1 cellular context compared by ENCODE assay signal in the genomic region with DNA sequence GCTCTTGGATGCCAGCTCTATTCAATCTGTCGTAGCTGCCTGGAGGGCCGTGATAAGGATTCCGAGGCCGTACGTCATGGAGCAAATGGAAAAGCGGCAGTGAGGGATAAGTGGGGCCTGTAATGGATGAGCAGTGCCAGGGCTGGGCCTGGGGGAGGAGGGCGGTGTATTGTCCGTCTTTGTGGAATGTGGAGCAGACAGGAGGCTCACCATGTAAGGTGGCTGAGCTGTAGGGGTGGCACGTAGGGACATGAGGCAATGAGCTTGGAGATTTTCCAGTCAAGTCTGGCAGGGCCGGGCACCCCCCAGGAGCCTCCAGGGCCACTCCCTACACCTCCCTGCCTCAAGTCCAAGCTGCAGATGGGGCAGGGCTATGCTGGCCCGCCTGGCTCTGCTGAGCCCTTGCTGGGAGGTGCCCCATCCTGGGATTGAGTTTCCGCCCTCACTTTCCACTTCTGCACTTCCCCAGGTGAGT.
TF ChIP-seq lines count a peak whose summit lies in the region.

No MANE protein-coding gene starts in this region.

TF ChIP-seq in H1, 55 proteins besides CTCF, POLR2A, EP300 and RAD21:
- TF ChIP-seq PHF8 (conservative IDR thresholded peaks at IDR 0.05; ENCODE audit: low read depth, low read length), result no peak
- no peak for TF ChIP-seq TBP (IDR thresholded peaks at IDR 0.05; ENCODE audit: low read depth, low read length)
- TF ChIP-seq JUN (IDR thresholded peaks at IDR 0.05; ENCODE audit: low read depth, low read length), result no peak
